In the genomic region with DNA sequence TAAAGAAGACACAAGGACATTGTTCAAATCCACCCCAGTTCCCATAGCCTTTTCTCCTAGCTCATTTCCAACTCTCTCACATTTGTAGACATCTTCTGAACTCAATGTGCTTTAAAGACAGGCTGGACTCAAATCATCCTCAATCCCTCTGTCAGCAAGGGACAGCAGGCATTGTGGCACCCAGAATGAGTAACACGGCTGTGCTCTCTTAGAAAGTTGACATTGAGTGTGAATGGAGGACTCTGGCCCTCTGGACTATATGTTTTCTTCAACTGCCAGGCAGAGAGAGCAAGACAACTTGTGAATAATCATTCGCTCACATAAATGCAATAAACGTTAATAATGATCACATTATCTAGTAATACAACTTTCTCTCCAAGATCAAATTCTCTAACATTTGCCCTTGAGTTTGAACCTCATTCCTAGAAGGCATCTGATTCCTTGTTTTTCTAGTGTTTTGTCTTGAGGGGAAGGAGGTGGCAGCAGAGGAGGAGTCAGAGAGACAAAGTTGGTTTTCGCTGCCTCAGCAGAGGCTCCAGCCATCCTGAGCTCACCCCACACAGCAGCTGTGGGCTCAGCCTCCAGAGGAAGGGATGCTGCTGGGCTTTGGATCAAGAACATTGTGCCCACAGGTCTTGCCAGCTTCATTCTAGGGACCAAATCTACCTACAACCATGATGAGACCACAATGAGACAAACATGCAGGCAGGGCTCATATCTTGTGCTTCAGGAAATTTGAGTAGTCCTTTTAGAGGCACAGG, we compare ENCODE assay signal across 34 cellular contexts.
DNase-seq lines count a peak whose midpoint lies in the region; ATAC-seq and TF ChIP-seq lines count a peak whose summit lies in the region.
"Had no signal": no experiment of that assay in that cellular context is flagged by ENCODE, and none has a peak within 500 bp of the region (broad histone marks: within the 10 kb centered on the region; RNA-seq: fewer than 3 reads in every experiment).

No MANE protein-coding gene starts in this region.

- H3F3A ChIP-seq in GM23248 (ENCODE audit: insufficient read depth): peaks cover 40% of the 10 kb centered on the region

- no peak for TF ChIP-seq EP300 in sigmoid colon (IDR thresholded peaks at IDR 0.05)

- H2AFZ ChIP-seq in GM23248 (no peak overlapping the region), hepatocyte (no peak overlapping the region)

- no peak for TF ChIP-seq CTCF in hepatocyte (IDR thresholded peaks at IDR 0.05; ENCODE audit: poor library complexity)
- TF ChIP-seq CTCF in sigmoid colon (IDR thresholded peaks at IDR 0.05): no peak
- no peak for TF ChIP-seq CTCF in WERI-Rb-1 (IDR thresholded peaks at IDR 0.05; ENCODE audit: low read depth, low read length)

- peaks cover 2% of the 10 kb centered on the region for H3K4me1 Mint-ChIP-seq in T-helper 17 cell

- peak overlapping the region; percentile 16 for H3K27ac Mint-ChIP-seq in T-helper 17 cell
- H3K27ac Mint-ChIP-seq: activated naive CD4-positive, alpha-beta T cell treated with anti-CD3 and anti-CD28 coated beads, Interleukin-2, amount 10 ng/mL, durations not matched to agents 7 days and 5 days; activated T-helper 1 cell treated with anti-CD3 and anti-CD28 coated beads, Interleukin-12 subunit alpha, Interleukin-12 subunit beta, Interleukin-2, Interleukin-4 antibody, amounts not matched to agents 30 ng/mL and 10 ng/mL and 1 ng/mL, durations not matched to agents 14 hours and 24 hours and 36 hours; immature natural killer cell; nephron progenitor cell had no signal

- H3K27me3 Mint-ChIP-seq in T-helper 17 cell: peaks cover 9% of the 10 kb centered on the region

- H3K9me3 ChIP-seq in GM23248 (ENCODE audit: low read depth): no peaks in the 10 kb centered on the region
- H3K9me3 ChIP-seq in T-helper 17 cell (ENCODE audit: control insufficient read depth, low read length, poor library complexity, severe bottlenecking): no peaks in the 10 kb centered on the region
- no peaks in the 10 kb centered on the region for H3K9me3 ChIP-seq in hepatocyte (ENCODE audit: low read depth)
- H3K9me3 ChIP-seq in sigmoid colon: no peaks in the 10 kb centered on the region
- H3K9me3 ChIP-seq in WERI-Rb-1 (ENCODE audit: severe bottlenecking): no peaks in the 10 kb centered on the region
- H3K9me3 ChIP-seq: BLaER1, esophagus squamous epithelium, HAP-1, mucosa of descending colon, ovary had no signal

- intact Hi-C loops in sigmoid colon (cut with DNase I): loop anchor here (5.0 kb wide), 1 partner anchor 149 kb away; a partner anchor contains a TSS

- no peak overlapping the region for H3K4me3 ChIP-seq in GM23248
- H3K4me3 ChIP-seq in hepatocyte: no peak overlapping the region
- no peak overlapping the region for H3K4me3 ChIP-seq in sigmoid colon
- no peak overlapping the region for H3K4me3 ChIP-seq in WERI-Rb-1 (ENCODE audit: low read depth, low read length)
- H3K4me3 ChIP-seq: BLaER1, cardiac muscle cell, esophagus squamous epithelium, HAP-1, mucosa of descending colon, ovary had no signal

- H3K79me2 ChIP-seq in GM23248 (ENCODE audit: insufficient read depth) (peaks cover 100% of the 10 kb centered on the region), hepatocyte (peaks cover 72% of the 10 kb centered on the region)

- H3K4me1 ChIP-seq in GM23248 (ENCODE audit: insufficient read depth) (peaks cover 41% of the 10 kb centered on the region), hepatocyte (ENCODE audit: insufficient read depth) (peaks cover 62% of the 10 kb centered on the region), sigmoid colon (peaks cover 0 to 85% (median 64%) of the 10 kb centered on the region in 4 donors)
- H3K4me1 ChIP-seq: HAP-1 had no signal

- H3K27ac ChIP-seq in GM23248 (peak overlapping the region; percentile 86), hepatocyte (peak overlapping the region; percentile 42), sigmoid colon (peak overlapping the region in 3 of 4 donors; percentile 21 to 68 (median 45)), WERI-Rb-1 (no peak overlapping the region)
- H3K27ac ChIP-seq: BLaER1, cardiac muscle cell, coronary artery, esophagus squamous epithelium, ovary had no signal

- no peak for TF ChIP-seq POLR2A in sigmoid colon (IDR thresholded peaks at IDR 0.05)

- H3K36me3 Mint-ChIP-seq in T-helper 17 cell (ENCODE audit: low read depth): no peaks in the 10 kb centered on the region
- H3K36me3 Mint-ChIP-seq: activated naive CD4-positive, alpha-beta T cell treated with anti-CD3 and anti-CD28 coated beads, Interleukin-2, amount 10 ng/mL, durations not matched to agents 7 days and 5 days; immature natural killer cell had no signal

- H3K27me3 ChIP-seq in GM23248 (replicated peaks; ENCODE audit: insufficient read depth) (no peaks in the 10 kb centered on the region), hepatocyte (no peaks in the 10 kb centered on the region), sigmoid colon (no peaks in the 10 kb centered on the region), WERI-Rb-1 (ENCODE audit: insufficient read depth, low read depth, severe bottlenecking) (no peaks in the 10 kb centered on the region)
- H3K27me3 ChIP-seq: BLaER1, esophagus squamous epithelium, ovary had no signal

- H3K9me2 ChIP-seq in GM23248 (ENCODE audit: insufficient read depth) (no peaks in the 10 kb centered on the region), hepatocyte (replicated peaks; ENCODE audit: insufficient read depth) (no peaks in the 10 kb centered on the region)

- H4K20me1 ChIP-seq in GM23248 (ENCODE audit: insufficient read depth): peaks cover 32% of the 10 kb centered on the region
- H4K20me1 ChIP-seq in hepatocyte (ENCODE audit: insufficient read depth, poor library complexity, severe bottlenecking): no peaks in the 10 kb centered on the region

- H3K36me3 ChIP-seq in GM23248 (ENCODE audit: low read depth) (peaks cover 6% of the 10 kb centered on the region; the same call in 1 of the 2 replicates), hepatocyte (replicated peaks; ENCODE audit: insufficient read depth, low read depth) (no peaks in the 10 kb centered on the region), sigmoid colon (peaks cover 0 to 5% (median 0%) of the 10 kb centered on the region in 4 donors), WERI-Rb-1 (no peaks in the 10 kb centered on the region)
- H3K36me3 ChIP-seq: cardiac muscle cell, HAP-1, ovary had no signal

- ATAC-seq in T-helper 17 cell (no peak), HG02938 (IDR thresholded peaks at IDR 0.05; ENCODE audit: unreplicated experiment) (no peak)
- ATAC-seq: left lobe of liver, mucosa of descending colon had no signal

- H3K4me2 ChIP-seq in GM23248 (ENCODE audit: unreplicated experiment) (peak overlapping the region; percentile 12), hepatocyte (no peak overlapping the region)
- H3K4me2 ChIP-seq: BLaER1 had no signal

- no peak overlapping the region for H3K4me3 Mint-ChIP-seq in T-helper 17 cell
- H3K4me3 Mint-ChIP-seq: activated naive CD4-positive, alpha-beta T cell treated with anti-CD3 and anti-CD28 coated beads, Interleukin-2, amount 10 ng/mL, durations not matched to agents 7 days and 5 days; activated T-helper 1 cell treated with anti-CD3 and anti-CD28 coated beads, Interleukin-12 subunit alpha, Interleukin-12 subunit beta, Interleukin-2, Interleukin-4 antibody, amounts not matched to agents 30 ng/mL and 10 ng/mL and 1 ng/mL, durations not matched to agents 14 hours and 24 hours and 36 hours; immature natural killer cell; nephron progenitor cell had no signal

- WGBS in GM23248 (ENCODE audit: low coverage in 1 of 2, low lambda C conversion rate in 2 of 2, missing lambda C conversion rate in 2 of 2), 2 experiments: 58 to 68% methylated on average over 4 of the region's 4 CpGs
- WGBS in hepatocyte (ENCODE audit: low lambda C conversion rate, missing lambda C conversion rate): 91% methylated on average over 4 of the region's 4 CpGs
- 86 to 91% methylated on average over 4 of the region's 4 CpGs for WGBS in sigmoid colon, 2 donors

- DNase-seq in GM23248 (no peak), T-helper 17 cell (no peak), hepatocyte (ENCODE audit: low spot score) (no peak), sigmoid colon (peak; percentile 38), OCI-M1 (lab: John Stamatoyannopoulos, UW) (no peak), GF-D8 (lab: John Stamatoyannopoulos, UW) (no peak), WERI-Rb-1 (no peak)
- DNase-seq: activated CD4-positive, alpha-beta T cell treated with anti-CD3 and anti-CD28 coated beads, Interleukin-2, amount 50 U/mL, for 48 hours; activated CD4-positive, CD25-positive, alpha-beta regulatory T cell; activated naive CD4-positive, alpha-beta T cell treated with anti-CD3 and anti-CD28 coated beads, Interleukin-2, amount 10 ng/mL, durations not matched to agents 7 days and 5 days; amygdala; COR-L47; DMS79; esophagus squamous epithelium; GDM1; hypothalamus; immature natural killer cell; Karpas-422; mucosa of descending colon; NCI-H146; nephron progenitor cell; ovary; retina; Right ventricle myocardium superior; stimulated activated CD4-positive, alpha-beta T cell treated with anti-CD3 and anti-CD28 coated beads, Interleukin-12 subunit alpha, Interleukin-12 subunit beta, amount 100 ng/mL, for 4 hours; stimulated activated CD4-positive, alpha-beta T cell treated with anti-CD3 and anti-CD28 coated beads, Interleukin-4, amount 100 ng/mL, for 1 hour; T-helper 9 cell had no signal

- in situ Hi-C loops in GM23248 (cut with MboI): no loop called here

- H3K9ac ChIP-seq in GM23248: peak overlapping the region; percentile 77; the same call in 1 of the 2 replicates
- H3K9ac ChIP-seq: BLaER1 had no signal
